In the genomic region with DNA sequence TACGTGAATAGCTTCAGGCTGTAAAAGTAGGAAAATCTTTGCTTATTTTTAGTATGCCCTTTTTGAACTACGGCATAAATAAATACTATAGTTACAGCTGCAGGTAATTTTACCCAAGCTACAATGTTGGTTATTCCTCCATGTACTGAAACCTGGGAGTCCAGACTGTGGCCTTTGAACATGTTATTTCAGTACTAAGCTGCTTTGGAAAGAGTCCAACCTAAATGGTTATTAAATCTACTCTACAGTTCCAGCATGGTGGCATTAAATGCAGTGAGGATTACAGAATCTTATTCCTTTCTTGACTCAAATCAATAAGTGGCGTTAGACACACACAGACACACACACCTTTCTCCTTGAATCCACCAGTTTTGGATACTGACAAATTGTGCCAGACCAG, we compare ENCODE assay signal across 15 cellular contexts.
DNase-seq lines count a peak whose midpoint lies in the region; ATAC-seq and TF ChIP-seq lines count a peak whose summit lies in the region.
"Had no signal": no experiment of that assay in that cellular context is flagged by ENCODE, and none has a peak within 500 bp of the region (broad histone marks: within the 10 kb centered on the region; RNA-seq: fewer than 3 reads in every experiment).

No MANE protein-coding gene starts in this region.

- no peak overlapping the region for H3K4ac ChIP-seq in IMR-90 (ENCODE audit: low read depth, low read length)

- no peak overlapping the region for H4K8ac ChIP-seq in IMR-90 (ENCODE audit: low read depth in 2 of 2, low read length in 2 of 2)

- H3K27ac ChIP-seq in IMR-90 (ENCODE audit: insufficient read depth, low read length) (no peak overlapping the region), foreskin keratinocyte (no peak overlapping the region)
- H3K27ac ChIP-seq: GM23248 had no signal

- H2BK120ac ChIP-seq in IMR-90 (ENCODE audit: low read depth, low read length), result no peak overlapping the region

- no peaks in the 10 kb centered on the region for H3K9me3 ChIP-seq in IMR-90 (ENCODE audit: control insufficient read depth, insufficient read depth, low read length)
- H3K9me3 ChIP-seq: BE2C, Caco-2, HAP-1 had no signal

- no peak overlapping the region for H3K4me2 ChIP-seq in IMR-90 (ENCODE audit: low read depth, low read length)

- no peak overlapping the region for H3K9ac ChIP-seq in IMR-90 (ENCODE audit: low read depth, low read length)
- H3K9ac ChIP-seq: GM23248 had no signal

- no CpG with 5 or more reads among the region's 3 CpGs for WGBS in IMR-90 (ENCODE audit: extremely low coverage in 2 of 2, insufficient read length in 1 of 2), 2 experiments

- no peaks in the 10 kb centered on the region for H3K36me3 ChIP-seq in IMR-90 (ENCODE audit: control insufficient read depth, insufficient read depth, low read length)
- H3K36me3 ChIP-seq: BE2C, HAP-1 had no signal

- BruUV-seq in IMR-90 (replicated peaks; lab: Mats Ljungman, UMichigan), result no TSS peak

- no peak overlapping the region for H2BK5ac ChIP-seq in IMR-90 (ENCODE audit: low read depth, low read length, poor library complexity, severe bottlenecking)

- H3K18ac ChIP-seq in IMR-90 (ENCODE audit: low read depth, low read length), result no peak overlapping the region

- no peaks in the 10 kb centered on the region for H3K4me1 ChIP-seq in IMR-90 (ENCODE audit: control insufficient read depth, insufficient read depth, low read length)
- H3K4me1 ChIP-seq in foreskin keratinocyte, result no peaks in the 10 kb centered on the region
- H3K4me1 ChIP-seq: Caco-2, HAP-1 had no signal

- no peak overlapping the region for H2AK5ac ChIP-seq in IMR-90 (ENCODE audit: low read depth, low read length)

- in situ Hi-C loops in IMR-90 (cut with MboI; ENCODE audit: low sequenced_read_pairs) (loop anchor here (25.0 kb wide), 1 partner anchor 920 kb away; no protein-coding TSS in a partner anchor), ACHN (cut with HindIII; ENCODE audit: low pct_ligation_motif_present, low pct_unique_long_range_greater_than_20kb, low sequenced_read_pairs) (no loop called here)

- no peak for TF ChIP-seq POLR2A in IMR-90 (IDR thresholded peaks at IDR 0.05; ENCODE audit: low read depth, low read length)

- peak overlapping the region; percentile 30; the same call in 1 of the 3 replicates for H2BK15ac ChIP-seq in IMR-90 (ENCODE audit: low read depth, low read length)

- H3K9me1 ChIP-seq in IMR-90 (ENCODE audit: insufficient read depth, low read length), result no peaks in the 10 kb centered on the region

- H2AK9ac ChIP-seq in IMR-90 (replicated peaks; ENCODE audit: low read depth, low read length, poor library complexity), result no peak overlapping the region

- no peak overlapping the region for H2BK20ac ChIP-seq in IMR-90 (ENCODE audit: low read depth, low read length)

- H3K79me1 ChIP-seq in IMR-90 (ENCODE audit: low read depth in 1 of 2, low read length in 2 of 2), result no peaks in the 10 kb centered on the region

- H3K14ac ChIP-seq in IMR-90 (replicated peaks; ENCODE audit: low read depth, low read length), result no peak overlapping the region

- H2AFZ ChIP-seq in IMR-90 (replicated peaks; ENCODE audit: low read length, poor library complexity), result no peak overlapping the region
- H2AFZ ChIP-seq: GM23248 had no signal

- POLR2A ChIA-PET in IMR-90 (lab: Charles Lee; ENCODE audit: unreplicated experiment), result no interaction called here

- H3K56ac ChIP-seq in IMR-90 (ENCODE audit: extremely low read depth, insufficient read depth, low read length), result no peak overlapping the region

- dilution Hi-C loops in IMR-90 (cut with HindIII; ENCODE audit: low sequenced_read_pairs, unreplicated experiment), result no loop called here

- TF ChIP-seq CTCF in IMR-90 (conservative IDR thresholded peaks at IDR 0.05; ENCODE audit: low read depth, low read length) (no peak), foreskin keratinocyte (conservative IDR thresholded peaks at IDR 0.05) (no peak)

- H3K4me3 ChIP-seq in IMR-90 (ENCODE audit: insufficient read depth, low read depth, low read length), result no peak overlapping the region
- H3K4me3 ChIP-seq: GM23248, HAP-1 had no signal

- ATAC-seq in IMR-90 (ENCODE audit: low read depth) (no peak), HG03045 (IDR thresholded peaks at IDR 0.05; ENCODE audit: unreplicated experiment) (no peak), foreskin keratinocyte (no peak)
- ATAC-seq: HepG2 had no signal

- H4K91ac ChIP-seq in IMR-90 (ENCODE audit: insufficient read depth, low read depth, low read length), result no peak overlapping the region

- no peaks in the 10 kb centered on the region for H4K20me1 ChIP-seq in IMR-90 (ENCODE audit: insufficient read depth, low read length)

- DNase-seq in IMR-90 (no peak), NCI-H446 treated with DMSO at 0.1 percent for 48 hours (lab: John Stamatoyannopoulos, UW) (peak; percentile 24), astrocyte of the hippocampus (ENCODE audit: low read depth, low spot score) (peak; percentile 11), iris pigment epithelial cell (ENCODE audit: low read depth) (peak; percentile 9), NCI-H1105 treated with DMSO at 0.1 percent for 48 hours (lab: John Stamatoyannopoulos, UW) (no peak), ACHN (no peak), foreskin keratinocyte (no peak)
- DNase-seq: BE2C; Caco-2; CD4-positive, CD25-positive, alpha-beta regulatory T cell; GDM1; GM23248 had no signal

- CTCF ChIA-PET in IMR-90 (lab: Yijun Ruan, JAX), result interaction anchor here (0.7 kb wide), 1 partner anchor 1268 kb away, joined by 3 read pairs; no protein-coding TSS in a partner anchor

- no peak for TF ChIP-seq RAD21 in IMR-90 (IDR thresholded peaks at IDR 0.05; ENCODE audit: low read length)

- H3K27me3 ChIP-seq in IMR-90 (ENCODE audit: control insufficient read depth, insufficient read depth, low read length) (no peaks in the 10 kb centered on the region), foreskin keratinocyte (peaks cover 24% of the 10 kb centered on the region)
- H3K27me3 ChIP-seq: BE2C had no signal

- intact Hi-C loops in IMR-90 (cut with micrococcal nuclease), result no loop called here

- no peak overlapping the region for H4K5ac ChIP-seq in IMR-90 (ENCODE audit: low read depth, low read length)

- H3K23ac ChIP-seq in IMR-90 (ENCODE audit: low read depth, low read length), result no peak overlapping the region

TF ChIP-seq in IMR-90, 13 proteins besides CTCF, POLR2A, EP300 and RAD21:
- TF ChIP-seq, protein P1, sequence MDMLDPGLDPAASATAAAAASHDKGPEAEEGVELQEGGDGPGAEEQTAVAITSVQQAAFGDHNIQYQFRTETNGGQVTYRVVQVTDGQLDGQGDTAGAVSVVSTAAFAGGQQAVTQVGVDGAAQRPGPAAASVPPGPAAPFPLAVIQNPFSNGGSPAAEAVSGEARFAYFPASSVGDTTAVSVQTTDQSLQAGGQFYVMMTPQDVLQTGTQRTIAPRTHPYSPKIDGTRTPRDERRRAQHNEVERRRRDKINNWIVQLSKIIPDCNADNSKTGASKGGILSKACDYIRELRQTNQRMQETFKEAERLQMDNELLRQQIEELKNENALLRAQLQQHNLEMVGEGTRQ (IDR thresholded peaks at IDR 0.05; ENCODE audit: low read depth, low read length), result no peak
- TF ChIP-seq, protein P2, sequence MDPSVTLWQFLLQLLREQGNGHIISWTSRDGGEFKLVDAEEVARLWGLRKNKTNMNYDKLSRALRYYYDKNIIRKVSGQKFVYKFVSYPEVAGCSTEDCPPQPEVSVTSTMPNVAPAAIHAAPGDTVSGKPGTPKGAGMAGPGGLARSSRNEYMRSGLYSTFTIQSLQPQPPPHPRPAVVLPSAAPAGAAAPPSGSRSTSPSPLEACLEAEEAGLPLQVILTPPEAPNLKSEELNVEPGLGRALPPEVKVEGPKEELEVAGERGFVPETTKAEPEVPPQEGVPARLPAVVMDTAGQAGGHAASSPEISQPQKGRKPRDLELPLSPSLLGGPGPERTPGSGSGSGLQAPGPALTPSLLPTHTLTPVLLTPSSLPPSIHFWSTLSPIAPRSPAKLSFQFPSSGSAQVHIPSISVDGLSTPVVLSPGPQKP (IDR thresholded peaks at IDR 0.05; ENCODE audit: borderline replicate concordance, low read depth, low read length), result no peak
- TF ChIP-seq CHD1 (IDR thresholded peaks at IDR 0.05; ENCODE audit: low read depth, low read length) (no peak), SMC3 (IDR thresholded peaks at IDR 0.05; ENCODE audit: low read depth, low read length) (no peak), FOS (IDR thresholded peaks at IDR 0.05; ENCODE audit: low read depth, low read length) (no peak), NFE2L2 (IDR thresholded peaks at IDR 0.05; ENCODE audit: low read depth, low read length) (no peak), CEBPB (IDR thresholded peaks at IDR 0.05; ENCODE audit: low read depth, low read length) (no peak), RCOR1 (IDR thresholded peaks at IDR 0.05; ENCODE audit: insufficient replicate concordance, low read length) (no peak), MXI1 (IDR thresholded peaks at IDR 0.05; ENCODE audit: borderline replicate concordance, low read depth, low read length) (no peak), MAZ (IDR thresholded peaks at IDR 0.05; ENCODE audit: borderline replicate concordance, low read depth, low read length) (no peak), RFX5 (IDR thresholded peaks at IDR 0.05; ENCODE audit: low read depth, low read length) (no peak), BHLHE40 (IDR thresholded peaks at IDR 0.05; ENCODE audit: low read depth, low read length) (no peak)
TF ChIP-seq in IMR-90: peak in this region for 0.

Comparison
In these comparisons a context has a peak if more than half of its experiments do, and no peak if none do; other contexts are left out.
1. DNase-seq: peak in NCI-H446 treated with DMSO at 0.1 percent for 48 hours (single experiment), astrocyte of the hippocampus (single experiment) and iris pigment epithelial cell (single experiment); none in IMR-90 (single experiment), NCI-H1105 treated with DMSO at 0.1 percent for 48 hours (single experiment), ACHN (single experiment) and foreskin keratinocyte (0 of 2).